In the genomic region with DNA sequence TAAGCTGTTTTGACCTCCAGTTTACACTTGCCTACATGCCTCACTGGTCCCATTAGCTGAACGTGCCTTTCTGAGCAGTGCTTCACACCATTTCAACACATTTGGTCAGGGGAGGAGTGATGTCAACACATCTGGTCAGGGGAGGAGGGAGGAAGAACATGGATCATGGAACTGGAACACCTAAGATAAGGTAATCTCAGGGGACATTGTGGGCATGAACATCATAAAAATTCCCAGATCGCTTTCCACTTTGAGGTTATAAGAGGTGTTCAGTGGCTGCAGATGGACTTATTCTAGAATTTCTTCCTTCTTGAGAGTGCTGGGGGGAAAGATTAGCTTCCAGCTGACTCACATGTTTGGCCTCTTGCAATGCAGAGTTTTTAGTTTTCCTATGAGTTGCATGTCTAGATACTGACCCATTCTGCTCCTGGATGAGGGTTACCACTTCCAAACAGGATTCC, we compare ENCODE assay signal across 9 cellular contexts. TPM values are rescaled to one million over a fixed set of nuclear protein-coding genes. Genes with fewer than 3 reads are reported as not detected.
A peak's percentile ranks its signal among the peaks of the same experiment; 100 is the strongest.
DNase-seq lines count a peak whose midpoint lies in the region; ATAC-seq and TF ChIP-seq lines count a peak whose summit lies in the region.
"Had no signal": no experiment of that assay in that cellular context is flagged by ENCODE, and none has a peak within 500 bp of the region (broad histone marks: within the 10 kb centered on the region; RNA-seq: fewer than 3 reads in every experiment).

No MANE protein-coding gene starts in this region.

- H3K9me3 Mint-ChIP-seq in CD4-positive, alpha-beta T cell, result no peaks in the 10 kb centered on the region
- no peaks in the 10 kb centered on the region for H3K9me3 Mint-ChIP-seq in nephron

- no peak overlapping the region for H3K4me3 ChIP-seq in choroid plexus epithelial cell (ENCODE audit: low read depth, low read length)

- peak overlapping the region; percentile 95 for H3K4me3 Mint-ChIP-seq in CD4-positive, alpha-beta T cell
- peak overlapping the region; percentile 42 to 93 (median 89) for H3K4me3 Mint-ChIP-seq in nephron

- no peak for TF ChIP-seq CTCF in CD4-positive, alpha-beta T cell (IDR thresholded peaks at IDR 0.05)
- TF ChIP-seq CTCF in choroid plexus epithelial cell (conservative IDR thresholded peaks at IDR 0.05; ENCODE audit: low read depth, low read length), result no peak
- TF ChIP-seq CTCF in nephron (IDR thresholded peaks at IDR 0.05; ENCODE audit: unreplicated experiment in 3 of 3), result no peak

- CTCF ChIA-PET in CD4-positive, alpha-beta T cell (lab: Charles Lee), result no interaction called here

- POLR2A ChIA-PET in CD4-positive, alpha-beta T cell (lab: Charles Lee), result no interaction called here

- H3K4me1 Mint-ChIP-seq in CD4-positive, alpha-beta T cell (ENCODE audit: low read depth), result peaks cover 33% of the 10 kb centered on the region
- peaks cover 4% of the 10 kb centered on the region for H3K4me1 Mint-ChIP-seq in nephron

- H3K27me3 ChIP-seq in CD4-positive, alpha-beta T cell (ENCODE audit: control insufficient read depth, insufficient read depth, low read length), result no peaks in the 10 kb centered on the region

- no peak for DNase-seq in CD4-positive, alpha-beta T cell
- DNase-seq in LHCN-M2 (ENCODE audit: low read depth) (peak; percentile 69), choroid plexus epithelial cell (ENCODE audit: low read depth) (peak; percentile 73), NCI-H510A treated with DMSO at 0.1 percent for 48 hours (lab: John Stamatoyannopoulos, UW) (no peak), inferior parietal cortex (ENCODE audit: extremely low spot score) (no peak)
- DNase-seq in stimulated activated CD4-positive, alpha-beta T cell treated with anti-CD3 and anti-CD28 coated beads, Interleukin-4, amount 100 ng/mL, for 4 hours, result no peak

- peaks cover 8% of the 10 kb centered on the region for H3K36me3 Mint-ChIP-seq in CD4-positive, alpha-beta T cell (ENCODE audit: low read depth)
- H3K36me3 Mint-ChIP-seq in nephron (ENCODE audit: low read depth), result no peaks in the 10 kb centered on the region
- H3K36me3 Mint-ChIP-seq: activated CD8-positive, alpha-beta memory T cell treated with anti-CD3 and anti-CD28 coated beads, Interleukin-2, amount 10 ng/mL, durations not matched to agents 7 days and 5 days had no signal

- no peaks in the 10 kb centered on the region for H3K27me3 Mint-ChIP-seq in CD4-positive, alpha-beta T cell
- H3K27me3 Mint-ChIP-seq in nephron (ENCODE audit: low read depth), result peaks cover 7% of the 10 kb centered on the region
- H3K27me3 Mint-ChIP-seq: activated CD8-positive, alpha-beta memory T cell treated with anti-CD3 and anti-CD28 coated beads, Interleukin-2, amount 10 ng/mL, durations not matched to agents 7 days and 5 days had no signal

- H3K27ac Mint-ChIP-seq in CD4-positive, alpha-beta T cell, result peak overlapping the region; percentile 82
- H3K27ac Mint-ChIP-seq in nephron, result no peak overlapping the region
- H3K27ac Mint-ChIP-seq: activated CD8-positive, alpha-beta memory T cell treated with anti-CD3 and anti-CD28 coated beads, Interleukin-2, amount 10 ng/mL, durations not matched to agents 7 days and 5 days had no signal

- H3K27ac ChIP-seq in CD4-positive, alpha-beta T cell (ENCODE audit: low read depth, low read length), result no peak overlapping the region

- ATAC-seq in CD4-positive, alpha-beta T cell (ENCODE audit: poor library complexity), result no peak
- no peak for ATAC-seq in HG03378 (IDR thresholded peaks at IDR 0.05; ENCODE audit: unreplicated experiment)
- ATAC-seq: activated CD8-positive, alpha-beta memory T cell treated with anti-CD3 and anti-CD28 coated beads, Interleukin-2, amount 10 ng/mL, durations not matched to agents 7 days and 5 days had no signal

- intact Hi-C loops in CD4-positive, alpha-beta T cell (cut with DNase I, micrococcal nuclease), result loop anchor here (2.0 to 10.0 kb wide), 11 partner anchors 272 to 1878 kb away; a partner anchor contains a TSS

- no peaks in the 10 kb centered on the region for H3K9me3 ChIP-seq in CD4-positive, alpha-beta T cell (ENCODE audit: control insufficient read depth, low read length)

RNA-seq across cellular contexts. Expression of a gene that starts 2.0 kb away (rescaled TPM):
- 10 to 100 TPM; 13.7 to 14.3 TPM for total RNA-seq in CD4-positive, alpha-beta T cell
- 168 and 254 TPM in 2 replicates for total RNA-seq in LHCN-M2 (2014; rRNA removed)
- 254 TPM for polyA plus RNA-seq in LHCN-M2 (2012)

Comparison
In these comparisons a context has a peak if more than half of its experiments do, and no peak if none do; other contexts are left out.
1. DNase-seq: peak in LHCN-M2 (single experiment) and choroid plexus epithelial cell (single experiment); none in CD4-positive, alpha-beta T cell (0 of 10), NCI-H510A treated with DMSO at 0.1 percent for 48 hours (single experiment), stimulated activated CD4-positive, alpha-beta T cell treated with anti-CD3 and anti-CD28 coated beads, Interleukin-4, amount 100 ng/mL, for 4 hours (0 of 2) and inferior parietal cortex (single experiment).
2. RNA of a gene that starts 2.0 kb away (total RNA-seq): 168 to 254 TPM in LHCN-M2; 13.7 to 14.3 TPM in CD4-positive, alpha-beta T cell; every median in the first group is over 10 times any median in the second.